8 cellular contexts compared by ENCODE assay signal in the genomic region with DNA sequence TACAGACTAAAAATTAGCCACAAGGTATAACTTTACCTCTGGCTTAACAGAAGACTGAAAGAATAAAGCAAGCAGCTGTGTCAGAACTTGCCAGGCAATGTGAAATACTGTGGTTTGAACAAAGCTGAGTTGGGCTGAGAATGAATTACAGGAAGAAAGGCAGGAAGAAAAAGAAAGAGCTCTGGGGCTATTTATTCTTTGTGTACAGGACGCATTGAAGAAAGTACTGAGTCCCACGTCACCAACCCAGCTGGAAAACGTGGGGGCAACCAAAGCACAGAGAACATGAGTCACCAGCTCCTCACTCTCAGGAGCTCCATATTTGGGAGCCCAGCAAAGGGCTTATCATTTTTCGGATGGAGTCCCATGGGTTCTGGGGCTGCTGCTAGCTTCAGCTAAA.
DNase-seq lines count a peak whose midpoint lies in the region; ATAC-seq, FAIRE-seq and TF ChIP-seq lines count a peak whose summit lies in the region.

No MANE protein-coding gene starts in this region.

- H3K27ac Mint-ChIP-seq in GM23338 = no peak overlapping the region

- H3K9me3 Mint-ChIP-seq in GM23338 = no peaks in the 10 kb centered on the region

- H3K4me3 Mint-ChIP-seq in GM23338 = no peak overlapping the region; the same call in 2 of the 3 replicates

- ATAC-seq in GM23338 (no peak), GM18520 (IDR thresholded peaks at IDR 0.05; ENCODE audit: unreplicated experiment) (no peak)

- H2AFZ ChIP-seq in GM23338 = peak overlapping the region; percentile 43; the same call in 1 of the 2 replicates

- no peak overlapping the region for H3K4me3 ChIP-seq in GM23338

- FAIRE-seq in D721Med (lab: Jason Lieb, UNC) = no peak

- H3K79me2 ChIP-seq in GM23338 (replicated peaks; ENCODE audit: insufficient read depth) = no peaks in the 10 kb centered on the region

- H3K4me1 Mint-ChIP-seq in GM23338 = no peaks in the 10 kb centered on the region

- H3K9me2 ChIP-seq in GM23338 (ENCODE audit: insufficient read depth) = peaks cover 7% of the 10 kb centered on the region; the same call in 1 of the 2 replicates

- no peaks in the 10 kb centered on the region for H3K27me3 ChIP-seq in GM23338 (ENCODE audit: insufficient read depth)

- no peak overlapping the region for H3K4me2 ChIP-seq in GM23338

- no peaks in the 10 kb centered on the region for H3K36me3 ChIP-seq in GM23338 (ENCODE audit: insufficient read depth)

- H4K20me1 ChIP-seq in GM23338 (replicated peaks; ENCODE audit: insufficient read depth) = no peaks in the 10 kb centered on the region

- no peak overlapping the region for H3K27ac ChIP-seq in GM23338 (ENCODE audit: low read depth)

- H3K36me3 Mint-ChIP-seq in GM23338 (ENCODE audit: low read depth) = no peaks in the 10 kb centered on the region

- TF ChIP-seq CTCF in GM23338 (conservative IDR thresholded peaks at IDR 0.05; ENCODE audit: low read depth in 2 of 2) (no peak), D721Med (IDR thresholded peaks at IDR 0.05; ENCODE audit: insufficient read depth, missing control alignments) (no peak)

- H3F3A ChIP-seq in GM23338 (replicated peaks; ENCODE audit: low read depth) = no peaks in the 10 kb centered on the region

- H3K27me3 Mint-ChIP-seq in GM23338 (ENCODE audit: insufficient read depth, low read depth, poor library complexity) = peaks cover 6% of the 10 kb centered on the region

- H3K4me1 ChIP-seq in GM23338 (ENCODE audit: insufficient read depth) = no peaks in the 10 kb centered on the region

- DNase-seq in GM23338 (ENCODE audit: low spot score) = no peak
- peak; percentile 62 to 73 for DNase-seq in activated CD4-positive, alpha-beta T cell treated with anti-CD3 and anti-CD28 coated beads, Interleukin-2, amount 50 U/mL, for 4 hours
- DNase-seq in dermis microvascular lymphatic vessel endothelial cell (ENCODE audit: low read depth in 2 of 2) = peak; percentile 39 to 94
- DNase-seq in pulmonary artery endothelial cell (ENCODE audit: low read depth, low spot score) = peak; percentile 91
- DNase-seq in D721Med (ENCODE audit: insufficient read length, low spot score) = no peak
- no peak for DNase-seq in NCI-H82 treated with DMSO at 0.1 percent for 48 hours (lab: John Stamatoyannopoulos, UW; ENCODE audit: unreplicated experiment)
- DNase-seq in NK-92 treated with Interleukin-12 subunit alpha and Interleukin-12 subunit beta, amount 100 ng/mL, for 24 hours (lab: John Stamatoyannopoulos, UW) = no peak

TF ChIP-seq in GM23338, 12 proteins besides CTCF, POLR2A, EP300 and RAD21:
- TF ChIP-seq JUNB (IDR thresholded peaks at IDR 0.05; ENCODE audit: unreplicated experiment) (no peak), EZH2 (IDR thresholded peaks at IDR 0.05; ENCODE audit: low read depth, unreplicated experiment) (no peak)

Comparison
In these comparisons a context has a peak if more than half of its experiments do, and no peak if none do; other contexts are left out.
1. DNase-seq: peak in activated CD4-positive, alpha-beta T cell treated with anti-CD3 and anti-CD28 coated beads, Interleukin-2, amount 50 U/mL, for 4 hours (2 of 2), dermis microvascular lymphatic vessel endothelial cell (2 of 2) and pulmonary artery endothelial cell (single experiment); none in GM23338 (single experiment), D721Med (single experiment), NCI-H82 treated with DMSO at 0.1 percent for 48 hours (single experiment) and NK-92 treated with Interleukin-12 subunit alpha and Interleukin-12 subunit beta, amount 100 ng/mL, for 24 hours (single experiment).